In genomic region chr11:41497974-41498373, GRCh38 we compare ENCODE assay signal across 18 cellular contexts.
DNase-seq lines count a peak whose midpoint lies in the region; ATAC-seq lines count a peak whose summit lies in the region.
"Had no signal": no experiment of that assay in that cellular context is flagged by ENCODE, and none has a peak within 500 bp of the region (broad histone marks: within the 10 kb centered on the region; RNA-seq: fewer than 3 reads in every experiment).

No MANE protein-coding gene starts in this region.

- no peak for ATAC-seq in HG03439 (IDR thresholded peaks at IDR 0.05; ENCODE audit: unreplicated experiment)
- no peak for ATAC-seq in HG02973 (IDR thresholded peaks at IDR 0.05; ENCODE audit: unreplicated experiment)
- ATAC-seq: activated T-cell treated with anti-CD3 and anti-CD28 coated beads, Interleukin-2, amount 50 U/mL, for 4 hours; Panc1 had no signal

- peak; percentile 10 to 26 for DNase-seq in AML-193 (lab: John Stamatoyannopoulos, UW)
- peak; percentile 14 to 18 for DNase-seq in Kasumi-1 (lab: John Stamatoyannopoulos, UW)
- peak; percentile 8 for DNase-seq in cerebellar cortex (ENCODE audit: low spot score)
- peak; percentile 59 for DNase-seq in islet precursor cell
- DNase-seq in activated CD4-positive, alpha-beta T cell treated with anti-CD3 and anti-CD28 coated beads for 1 hour, result no peak
- DNase-seq in NCI-H2029 treated with DMSO at 0.1 percent for 48 hours (lab: John Stamatoyannopoulos, UW), result no peak
- DNase-seq: activated CD4-positive, alpha-beta memory T cell treated with anti-CD3 and anti-CD28 coated beads for 36 hours; activated naive CD8-positive, alpha-beta T cell treated with anti-CD3 and anti-CD28 coated beads for 36 hours; activated T-cell treated with anti-CD3 and anti-CD28 coated beads, Interleukin-2, amount 50 U/mL, for 4 hours; Calu3; foreskin melanocyte; GF-D8; GOT3; NCI-H2081; uterus had no signal

Comparison
In these comparisons a context has a peak if more than half of its experiments do, and no peak if none do; other contexts are left out.
1. DNase-seq: peak in AML-193 (2 of 2), Kasumi-1 (2 of 2), cerebellar cortex (single experiment) and islet precursor cell (single experiment); none in activated CD4-positive, alpha-beta T cell treated with anti-CD3 and anti-CD28 coated beads for 1 hour (single experiment) and NCI-H2029 treated with DMSO at 0.1 percent for 48 hours (single experiment).